In genomic region chr1:156212833-156213643, GRCh38 we compare ENCODE assay signal across 8 cellular contexts.
DNase-seq lines count a peak whose midpoint lies in the region; ATAC-seq lines count a peak whose summit lies in the region.

PMF1 (plus strand) TSS chr1:156213007; CDS start chr1:156213016, 9 bp downstream.

- H3K36me3 Mint-ChIP-seq in effector memory CD8-positive, alpha-beta T cell (ENCODE audit: insufficient read depth), result peaks cover 31% of the 10 kb centered on the region
- H3K36me3 Mint-ChIP-seq in memory B cell, result peaks cover 4% of the 10 kb centered on the region

- H3K4me1 Mint-ChIP-seq in effector memory CD8-positive, alpha-beta T cell (ENCODE audit: low read depth in 2 of 2), result peaks cover 13 to 19% of the 10 kb centered on the region in 2 donors
- H3K4me1 Mint-ChIP-seq in memory B cell, result peaks cover 10% of the 10 kb centered on the region

- peak within 1 kb of the TSS; percentile 95 to 96 for H3K4me3 Mint-ChIP-seq in effector memory CD8-positive, alpha-beta T cell
- peak within 1 kb of the TSS; percentile 97 for H3K4me3 Mint-ChIP-seq in memory B cell

- peak; percentile 96 for DNase-seq in COLO829 (ENCODE audit: low spot score)
- DNase-seq in HUDEP-2 (lab: John Stamatoyannopoulos, UW; ENCODE audit: unreplicated experiment in 76 of 76), result peak in 75 of 76 experiments; percentile 55 to 98 (median 91)
- peak; percentile 98 for DNase-seq in NOMO-1 treated with dmso at 0.1 percent for 144 hours (lab: John Stamatoyannopoulos, UW; ENCODE audit: unreplicated experiment)
- peak; percentile 87 to 92 (median 89) for DNase-seq in activated CD8-positive, alpha-beta memory T cell treated with anti-CD3 and anti-CD28 coated beads for 48 hours (ENCODE audit: low read depth in 2 of 3, low spot score in 2 of 3)
- peak; percentile 90 to 91 (median 90) for DNase-seq in effector memory CD8-positive, alpha-beta T cell
- peak; percentile 90 for DNase-seq in memory B cell (ENCODE audit: low spot score in 2 of 2)
- DNase-seq in stimulated activated CD8-positive, alpha-beta memory T cell treated with anti-CD3 and anti-CD28 coated beads, Interleukin-12 subunit alpha, Interleukin-12 subunit beta, amount 100 ng/mL, for 1 hour (ENCODE audit: low read depth), result peak; percentile 94

- ATAC-seq in GM21367 (IDR thresholded peaks at IDR 0.05; ENCODE audit: unreplicated experiment), result peak; percentile 78
- peak; percentile 94 for ATAC-seq in effector memory CD8-positive, alpha-beta T cell (replicated peaks)
- ATAC-seq in memory B cell (ENCODE audit: low read depth), result peak; percentile 95

- H3K27me3 Mint-ChIP-seq in effector memory CD8-positive, alpha-beta T cell, result no peaks in the 10 kb centered on the region
- no peaks in the 10 kb centered on the region for H3K27me3 Mint-ChIP-seq in memory B cell

- H3K9me3 Mint-ChIP-seq in effector memory CD8-positive, alpha-beta T cell, result no peaks in the 10 kb centered on the region
- no peaks in the 10 kb centered on the region for H3K9me3 Mint-ChIP-seq in memory B cell

- peak within 1 kb of the TSS; percentile 97 to 99 for H3K27ac Mint-ChIP-seq in effector memory CD8-positive, alpha-beta T cell
- peak within 1 kb of the TSS; percentile 98 for H3K27ac Mint-ChIP-seq in memory B cell

Comparison
In these comparisons a context has a peak if more than half of its experiments do, and no peak if none do; other contexts are left out.
1. Peak in every context shown above with its lines: DNase-seq and ATAC-seq.